ENCODE assay signal across 1 cellular context in genomic region chr4:5069916-5070315, GRCh38.
TF ChIP-seq lines count a peak whose summit lies in the region.

No MANE protein-coding gene starts in this region.

TF ChIP-seq in SK-N-SH, 30 proteins besides CTCF, POLR2A, EP300 and RAD21 (continued from another document):
- TF ChIP-seq POLR2AphosphoS5 (IDR thresholded peaks at IDR 0.05; ENCODE audit: low read depth, low read length) (no peak), USF1 (IDR thresholded peaks at IDR 0.05; ENCODE audit: borderline replicate concordance, low read depth) (no peak)
TF ChIP-seq in SK-N-SH: peak in this region for 0.
